ENCODE assay signal across 11 cellular contexts in genomic region chr14:99275222-99275584, GRCh38. TPM values are rescaled to one million over a fixed set of nuclear protein-coding genes. Genes with fewer than 3 reads are reported as not detected.
DNase-seq lines count a peak whose midpoint lies in the region; ATAC-seq and TF ChIP-seq lines count a peak whose summit lies in the region.
"Had no signal": no experiment of that assay in that cellular context is flagged by ENCODE, and none has a peak within 500 bp of the region (broad histone marks: within the 10 kb centered on the region; RNA-seq: fewer than 3 reads in every experiment).

No MANE protein-coding gene starts in this region.

- H3K4me3 Mint-ChIP-seq in activated T-cell treated with anti-CD3 and anti-CD28 coated beads, Interleukin-2, amount 50 U/mL, for 4 hours, result peak overlapping the region; percentile 87
- peak overlapping the region; percentile 99 for H3K4me3 Mint-ChIP-seq in central memory CD8-positive, alpha-beta T cell
- peak overlapping the region; percentile 43 for H3K4me3 Mint-ChIP-seq in neural progenitor cell

- H3K27me3 ChIP-seq in neural progenitor cell, result peaks cover 76% of the 10 kb centered on the region

- H3K4me1 ChIP-seq in neural progenitor cell, result peaks cover 24% of the 10 kb centered on the region

- TF ChIP-seq CTCF in RWPE1 (conservative IDR thresholded peaks at IDR 0.05; ENCODE audit: low read depth) (no peak), neural progenitor cell (IDR thresholded peaks at IDR 0.05) (no peak)

- POLR2A ChIA-PET in RWPE1 (lab: Yijun Ruan, JAX; ENCODE audit: low non-redundant PET), result no interaction called here

- no peak for ATAC-seq in activated T-cell treated with anti-CD3 and anti-CD28 coated beads, Interleukin-2, amount 50 U/mL, for 4 hours
- no peak for ATAC-seq in central memory CD8-positive, alpha-beta T cell (replicated peaks; ENCODE audit: extremely low read depth, poor library complexity, severe bottlenecking)

- no peak overlapping the region for H3K4me3 ChIP-seq in neural progenitor cell

- no peak for DNase-seq in activated T-cell treated with anti-CD3 and anti-CD28 coated beads, Interleukin-2, amount 50 U/mL, for 4 hours
- no peak for DNase-seq in activated T-cell treated with anti-CD3 and anti-CD28 coated beads, Interleukin-2, amount 50 U/mL, for 1 hour
- DNase-seq in RWPE1 (ENCODE audit: low spot score) (no peak), neural progenitor cell (ENCODE audit: low spot score) (no peak), AML-193 (lab: John Stamatoyannopoulos, UW) (no peak), anterior cingulate cortex (lab: John Stamatoyannopoulos, UW) (no peak)
- no peak for DNase-seq in central memory CD8-positive, alpha-beta T cell (ENCODE audit: low spot score in 2 of 2)
- no peak for DNase-seq in stimulated activated CD4-positive, alpha-beta T cell treated with anti-CD3 and anti-CD28 coated beads, Interleukin-2, amount 100 ng/mL, for 48 hours
- DNase-seq: sigmoid colon had no signal

- H3K9me3 Mint-ChIP-seq in activated T-cell treated with anti-CD3 and anti-CD28 coated beads, Interleukin-2, amount 50 U/mL, for 4 hours, result no peaks in the 10 kb centered on the region
- no peaks in the 10 kb centered on the region for H3K9me3 Mint-ChIP-seq in central memory CD8-positive, alpha-beta T cell
- no peaks in the 10 kb centered on the region for H3K9me3 Mint-ChIP-seq in neural progenitor cell

- H3K4me2 ChIP-seq in neural progenitor cell, result peak overlapping the region; percentile 61

- no peaks in the 10 kb centered on the region for H3K9me3 ChIP-seq in neural progenitor cell (ENCODE audit: low read depth)
- H3K9me3 ChIP-seq: ascending aorta, sigmoid colon, stomach had no signal

- peaks cover 31% of the 10 kb centered on the region for H4K20me1 ChIP-seq in neural progenitor cell (ENCODE audit: low read depth)

- H3K9ac ChIP-seq in neural progenitor cell, result no peak overlapping the region

- H3K79me2 ChIP-seq in neural progenitor cell (ENCODE audit: low read depth), result no peaks in the 10 kb centered on the region

- H2AFZ ChIP-seq in neural progenitor cell (replicated peaks), result no peak overlapping the region

- H3K4me1 Mint-ChIP-seq in activated T-cell treated with anti-CD3 and anti-CD28 coated beads, Interleukin-2, amount 50 U/mL, for 4 hours (ENCODE audit: low read depth), result peaks cover 31% of the 10 kb centered on the region
- H3K4me1 Mint-ChIP-seq in central memory CD8-positive, alpha-beta T cell, result peaks cover 32% of the 10 kb centered on the region
- peaks cover 39% of the 10 kb centered on the region for H3K4me1 Mint-ChIP-seq in neural progenitor cell

- no peaks in the 10 kb centered on the region for H3K36me3 Mint-ChIP-seq in activated T-cell treated with anti-CD3 and anti-CD28 coated beads, Interleukin-2, amount 50 U/mL, for 4 hours (ENCODE audit: insufficient read depth)
- H3K36me3 Mint-ChIP-seq in central memory CD8-positive, alpha-beta T cell (ENCODE audit: insufficient read depth), result peaks cover 25% of the 10 kb centered on the region
- H3K36me3 Mint-ChIP-seq in neural progenitor cell, result no peaks in the 10 kb centered on the region

- H3K36me3 ChIP-seq in neural progenitor cell, result no peaks in the 10 kb centered on the region
- H3K36me3 ChIP-seq: ascending aorta, sigmoid colon, stomach had no signal

- peaks cover 16% of the 10 kb centered on the region for H3F3A ChIP-seq in neural progenitor cell (ENCODE audit: low read depth)

- H3K27me3 Mint-ChIP-seq in activated T-cell treated with anti-CD3 and anti-CD28 coated beads, Interleukin-2, amount 50 U/mL, for 4 hours (ENCODE audit: low read depth), result no peaks in the 10 kb centered on the region
- no peaks in the 10 kb centered on the region for H3K27me3 Mint-ChIP-seq in central memory CD8-positive, alpha-beta T cell
- peaks cover 55% of the 10 kb centered on the region for H3K27me3 Mint-ChIP-seq in neural progenitor cell (ENCODE audit: insufficient read depth, low read depth)

- H3K27ac ChIP-seq in RWPE1 (peak overlapping the region; percentile 95), neural progenitor cell (no peak overlapping the region)
- H3K27ac ChIP-seq: ascending aorta, sigmoid colon, stomach had no signal

- H3K27ac Mint-ChIP-seq in central memory CD8-positive, alpha-beta T cell (ENCODE audit: low read depth), result peak overlapping the region; percentile 85
- no peak overlapping the region for H3K27ac Mint-ChIP-seq in neural progenitor cell

- CTCF ChIA-PET in RWPE1 (lab: Yijun Ruan, JAX), result interaction anchor here (0.7 to 1.4 kb wide), 3 partner anchors 13 to 1432 kb away, joined by 3 to 5 read pairs (median 4); no protein-coding TSS in a partner anchor

RNA-seq across cellular contexts. Expression of gene BCL11B, which starts 3.2 kb away (rescaled TPM):
- total RNA-seq in activated T-cell treated with anti-CD3 and anti-CD28 coated beads, Interleukin-2, amount 50 U/mL, for 4 hours, result 10 to 100 TPM; 54.6 to 64.6 (median 62.4) TPM
- total RNA-seq in neural progenitor cell (ENCODE audit: low replicate concordance), result 1.3 and 1.5 TPM in 2 replicates

Comparison
In these comparisons a context has a peak if more than half of its experiments do, and no peak if none do; other contexts are left out.
1. H3K4me3 Mint-ChIP-seq: peak in every context shown above with its lines; median percentile 99 in central memory CD8-positive, alpha-beta T cell; 87 in activated T-cell treated with anti-CD3 and anti-CD28 coated beads, Interleukin-2, amount 50 U/mL, for 4 hours; 43 in neural progenitor cell.
2. RNA of gene BCL11B, which starts 3.2 kb away (total RNA-seq): 54.6 to 64.6 TPM in activated T-cell treated with anti-CD3 and anti-CD28 coated beads, Interleukin-2, amount 50 U/mL, for 4 hours; 1.3 to 1.5 TPM in neural progenitor cell; every median in the first group is over 10 times any median in the second.